In genomic region chr3:190229632-190230424, GRCh38 we compare ENCODE assay signal across 13 cellular contexts.
A peak's percentile ranks its signal among the peaks of the same experiment; 100 is the strongest.
DNase-seq lines count a peak whose midpoint lies in the region; ATAC-seq, FAIRE-seq and TF ChIP-seq lines count a peak whose summit lies in the region.
"Had no signal": no experiment of that assay in that cellular context is flagged by ENCODE, and none has a peak within 500 bp of the region (broad histone marks: within the 10 kb centered on the region; RNA-seq: fewer than 3 reads in every experiment).

No MANE protein-coding gene starts in this region.

- no peak overlapping the region for H3K9ac ChIP-seq in GM12878 (ENCODE audit: control insufficient read depth, insufficient read depth, low read length)

- peak; percentile 53 for ATAC-seq in GM18867 (IDR thresholded peaks at IDR 0.05; ENCODE audit: unreplicated experiment)
- peak; percentile 63 for ATAC-seq in HG03378 (IDR thresholded peaks at IDR 0.05; ENCODE audit: unreplicated experiment)
- ATAC-seq in GM12878: peak; percentile 78
- no peak for ATAC-seq in HG03439 (IDR thresholded peaks at IDR 0.05; ENCODE audit: unreplicated experiment)
- ATAC-seq: stimulated activated naive CD8-positive, alpha-beta T cell treated with anti-CD3 and anti-CD28 coated beads, Interleukin-15, Interleukin-2, amounts not matched to agents 100 U/mL and 50 U/mL, for 24 hours had no signal

- H2AFZ ChIP-seq in GM12878 (ENCODE audit: control insufficient read depth, low read depth, low read length): no peak overlapping the region

- no TSS peak for BruUV-seq in GM12878 (replicated peaks; lab: Mats Ljungman, UMichigan)

- H3K4me1 Mint-ChIP-seq in mesothelial cell of epicardium: peaks cover 10% of the 10 kb centered on the region

- RAD21 ChIA-PET in GM12878 (lab: Charles Lee; ENCODE audit: unreplicated experiment): interaction anchor here (0.9 to 7.1 kb wide), 8 partner anchors 19 to 211 kb away, joined by 3 to 36 read pairs (median 4); partner anchors contain the start of gene CLDN1

- H3K36me3 ChIP-seq in GM12878 (ENCODE audit: control insufficient read depth in 2 of 2, insufficient read depth in 2 of 2, low read length in 1 of 2) (no peaks in the 10 kb centered on the region), esophagus squamous epithelium (no peaks in the 10 kb centered on the region)

- WGBS in GM12878 (ENCODE audit: insufficient coverage, insufficient replicate concordance, low lambda C conversion rate, missing lambda C conversion rate): 14% methylated on average over 4 of the region's 4 CpGs
- 41 to 54% methylated on average over 4 of the region's 4 CpGs for WGBS in esophagus squamous epithelium, 2 donors

- in situ Hi-C loops in GM12878 (cut with MboI): no loop called here

- DNase-seq in GM12878 (ENCODE audit: low read depth, low spot score): no peak
- no peak for DNase-seq in mesothelial cell of epicardium (ENCODE audit: low spot score in 2 of 2, unreplicated experiment in 2 of 2)
- no peak for DNase-seq in esophagus squamous epithelium (lab: John Stamatoyannopoulos, UW)
- DNase-seq in C1 segment of cervical spinal cord (lab: John Stamatoyannopoulos, UW): no peak
- DNase-seq in AG08395 (ENCODE audit: low spot score): no peak
- DNase-seq: activated naive CD4-positive, alpha-beta T cell treated with Interleukin-2 at 50 U/mL for 16 hours; DMS79 treated with DMSO at 0.1 percent for 48 hours; NCI-H69; stimulated activated naive CD8-positive, alpha-beta T cell treated with anti-CD3 and anti-CD28 coated beads, Interleukin-15, Interleukin-2, amounts not matched to agents 100 U/mL and 50 U/mL, for 24 hours had no signal

- no peaks in the 10 kb centered on the region for H4K20me1 ChIP-seq in GM12878 (ENCODE audit: control insufficient read depth, insufficient read depth)

- no peak for TF ChIP-seq CTCF in GM12878 (IDR thresholded peaks at IDR 0.05 in 2 of 3, conservative IDR thresholded peaks at IDR 0.05 in 1 of 3; ENCODE audit: control insufficient read depth in 2 of 3, extremely low read depth in 1 of 3, insufficient read depth in 1 of 3, low read depth in 3 of 3, low read length in 3 of 3)
- TF ChIP-seq CTCF in mesothelial cell of epicardium (IDR thresholded peaks at IDR 0.05; ENCODE audit: unreplicated experiment): no peak
- TF ChIP-seq CTCF in esophagus squamous epithelium (IDR thresholded peaks at IDR 0.05): no peak

- TF ChIP-seq EP300 in GM12878 (IDR thresholded peaks at IDR 0.05; ENCODE audit: borderline replicate concordance in 1 of 2, control insufficient read depth in 1 of 2, low read depth in 2 of 2, low read length in 2 of 2): no peak; a peak in 1 of 4 replicates

- H3K27ac ChIP-seq in GM12878 (ENCODE audit: control insufficient read depth, insufficient read depth) (no peak overlapping the region), esophagus squamous epithelium (peak overlapping the region in 2 of 4 donors; percentile 56 to 63)

- SMC1A ChIA-PET in GM12878 (lab: Charles Lee; ENCODE audit: uncharacterized antibody, unreplicated experiment): interaction anchor here (0.7 to 8.9 kb wide), 8 partner anchors 20 to 195 kb away, joined by 3 to 102 read pairs (median 6); partner anchors contain the start of gene CLDN1

- POLR2A ChIA-PET in GM12878 (lab: Charles Lee): interaction anchor here (0.9 kb wide), 1 partner anchor 61 kb away, joined by 3 read pairs; no protein-coding TSS in a partner anchor

- no peak for FAIRE-seq in GM12878 (lab: Jason Lieb, UNC)

- no peaks in the 10 kb centered on the region for H3K27me3 Mint-ChIP-seq in mesothelial cell of epicardium (ENCODE audit: low read depth)

- H3K9me3 ChIP-seq in GM12878 (replicated peaks; ENCODE audit: control insufficient read depth, insufficient read depth, low read length) (no peaks in the 10 kb centered on the region), esophagus squamous epithelium (no peaks in the 10 kb centered on the region)

- H3K4me3 Mint-ChIP-seq in mesothelial cell of epicardium: no peak overlapping the region
- H3K4me3 Mint-ChIP-seq: memory B cell had no signal

- H3K4me1 ChIP-seq in GM12878 (ENCODE audit: control insufficient read depth, insufficient read depth, low read length) (no peaks in the 10 kb centered on the region), esophagus squamous epithelium (peaks cover 0 to 18% (median 3%) of the 10 kb centered on the region in 3 donors)

- no peaks in the 10 kb centered on the region for H3K79me2 ChIP-seq in GM12878 (ENCODE audit: control insufficient read depth, insufficient read depth, low read length)

- no peak for TF ChIP-seq RAD21 in GM12878 (IDR thresholded peaks at IDR 0.05; ENCODE audit: insufficient read depth, low read depth, low read length)

- intact Hi-C loops in GM12878 (cut with micrococcal nuclease; ENCODE audit: unreplicated experiment) (loop anchor here (5.0 to 10.0 kb wide), 2 partner anchors 92 to 465 kb away; partner anchors contain the start of gene CLDN1), esophagus squamous epithelium (cut with DNase I) (loop anchor here (10.0 kb wide), 1 partner anchor 95 kb away; the partner anchor contains the start of gene CLDN1)

- TF ChIP-seq POLR2A in GM12878 (IDR thresholded peaks at IDR 0.05; ENCODE audit: low read depth, low read length) (no peak), esophagus squamous epithelium (IDR thresholded peaks at IDR 0.05) (no peak)

- CTCF ChIA-PET in GM12878 (lab: Yijun Ruan, JAX): interaction anchor here (0.6 to 2.6 kb wide), 3 partner anchors 11 to 154 kb away, joined by 3 to 19 read pairs (median 4); no protein-coding TSS in a partner anchor

- H3K27ac Mint-ChIP-seq in mesothelial cell of epicardium: peak overlapping the region; percentile 19
- H3K27ac Mint-ChIP-seq: memory B cell had no signal

- H3K9me3 Mint-ChIP-seq in mesothelial cell of epicardium: no peaks in the 10 kb centered on the region
- H3K9me3 Mint-ChIP-seq: memory B cell had no signal

- H3K4me2 ChIP-seq in GM12878 (ENCODE audit: control insufficient read depth, insufficient read depth): no peak overlapping the region

- H3K27me3 ChIP-seq in GM12878 (replicated peaks in 1 of 2; ENCODE audit: control insufficient read depth in 2 of 2, insufficient read depth in 2 of 2, low read length in 1 of 2): no peaks in the 10 kb centered on the region
- H3K27me3 ChIP-seq in esophagus squamous epithelium: no peaks in the 10 kb centered on the region

- H3K4me3 ChIP-seq in GM12878 (no peak overlapping the region; the same call in 1 of the 2 replicates), esophagus squamous epithelium (no peak overlapping the region)

- no peaks in the 10 kb centered on the region for H3K36me3 Mint-ChIP-seq in mesothelial cell of epicardium
- H3K36me3 Mint-ChIP-seq: memory B cell had no signal

TF ChIP-seq in GM12878, 131 proteins besides CTCF, POLR2A, EP300 and RAD21 (continues in another document):
- TF ChIP-seq ETV6 (conservative IDR thresholded peaks at IDR 0.05 in 1 of 2, IDR thresholded peaks at IDR 0.05 in 1 of 2; ENCODE audit: borderline replicate concordance in 1 of 2, low read depth in 1 of 2) (peak in 1 of 2 experiments; percentile 94; a peak in 2 of 4 replicates), SKIL (IDR thresholded peaks at IDR 0.05; ENCODE audit: low read depth, poor library complexity, severe bottlenecking) (no peak), EGR1 (IDR thresholded peaks at IDR 0.05; ENCODE audit: borderline replicate concordance in 1 of 2, low read depth in 2 of 2, low read length in 2 of 2) (no peak), BRCA1 (IDR thresholded peaks at IDR 0.05; ENCODE audit: low read depth, low read length) (no peak), CEBPB (IDR thresholded peaks at IDR 0.05; ENCODE audit: borderline replicate concordance in 1 of 2, low read depth in 2 of 2, low read length in 2 of 2) (0 out of 4 replicates have a peak, but pooled peaks of 1 of the 2 experiments have one; percentile 38), MEF2B (IDR thresholded peaks at IDR 0.05; ENCODE audit: partially characterized antibody, poor library complexity, severe bottlenecking) (no peak), NFIC (IDR thresholded peaks at IDR 0.05; ENCODE audit: low read depth, low read length) (peak; percentile 91; the same call in 1 of the 2 replicates), ZBED1 (IDR thresholded peaks at IDR 0.05; ENCODE audit: borderline replicate concordance) (peak; percentile 70; the same call in 1 of the 2 replicates), NBN (IDR thresholded peaks at IDR 0.05) (peak; percentile 41; the same call in 1 of the 2 replicates), USF1 (IDR thresholded peaks at IDR 0.05; ENCODE audit: borderline replicate concordance, extremely low read length, insufficient read depth, low read depth, low read length) (no peak), FOXM1 (IDR thresholded peaks at IDR 0.05; ENCODE audit: low read depth, low read length) (peak; percentile 77; the same call in 1 of the 2 replicates)
